Comparison of ENCODE assay signal across 1 cellular context in genomic region chr11:116986521-116987105, GRCh38.
A peak's percentile ranks its signal among the peaks of the same experiment; 100 is the strongest.
TF ChIP-seq lines count a peak whose summit lies in the region.

No MANE protein-coding gene starts in this region.

TF ChIP-seq in HepG2, 621 proteins besides CTCF, POLR2A, EP300 and RAD21 (continued from another document and continues in another):
- TF ChIP-seq DRAP1 (CRISPR knock-in tag; IDR thresholded peaks at IDR 0.05) (no peak), CEBPG (CRISPR knock-in tag; IDR thresholded peaks at IDR 0.05) (peak; percentile 79), MEIS1 (CRISPR knock-in tag; IDR thresholded peaks at IDR 0.05; ENCODE audit: borderline replicate concordance) (no peak), HOXA7 (CRISPR knock-in tag; IDR thresholded peaks at IDR 0.05) (no peak), ZNF792 (CRISPR knock-in tag; IDR thresholded peaks at IDR 0.05) (no peak), IKZF5 (CRISPR knock-in tag; IDR thresholded peaks at IDR 0.05) (no peak), ZSCAN22 (CRISPR knock-in tag; IDR thresholded peaks at IDR 0.05) (no peak), TOE1 (CRISPR knock-in tag; IDR thresholded peaks at IDR 0.05) (no peak), KDM2A (CRISPR knock-in tag; IDR thresholded peaks at IDR 0.05; ENCODE audit: borderline replicate concordance, low read depth) (no peak), KMT2A (CRISPR knock-in tag; IDR thresholded peaks at IDR 0.05) (no peak), ISX (CRISPR knock-in tag; conservative IDR thresholded peaks at IDR 0.05) (no peak), NR2C2 (CRISPR knock-in tag; IDR thresholded peaks at IDR 0.05; ENCODE audit: borderline replicate concordance) (no peak), ZNF691 (CRISPR knock-in tag; IDR thresholded peaks at IDR 0.05; ENCODE audit: borderline replicate concordance, low read depth) (no peak), ARHGAP35 (CRISPR knock-in tag; IDR thresholded peaks at IDR 0.05; ENCODE audit: borderline replicate concordance) (no peak), PAX8 (CRISPR knock-in tag; IDR thresholded peaks at IDR 0.05; ENCODE audit: borderline replicate concordance) (no peak), ZNF768 (CRISPR knock-in tag; IDR thresholded peaks at IDR 0.05) (no peak), ETV5 (CRISPR knock-in tag; IDR thresholded peaks at IDR 0.05; ENCODE audit: borderline replicate concordance) (no peak), RARA (CRISPR knock-in tag; IDR thresholded peaks at IDR 0.05) (0 out of 2 replicates have a peak, but pooled peaks have one; percentile 34), BRCA1 (CRISPR knock-in tag; IDR thresholded peaks at IDR 0.05) (no peak), CBX1 (IDR thresholded peaks at IDR 0.05; ENCODE audit: low read depth) (no peak), ARID5B (CRISPR knock-in tag; IDR thresholded peaks at IDR 0.05) (peak; percentile 35; the same call in 1 of the 2 replicates), TRIM24 (CRISPR knock-in tag; IDR thresholded peaks at IDR 0.05) (no peak), POLR2G (IDR thresholded peaks at IDR 0.05; ENCODE audit: low read depth, low read length) (no peak), BCL6 (CRISPR knock-in tag; IDR thresholded peaks at IDR 0.05) (peak; percentile 40; the same call in 1 of the 2 replicates), AGO2 (optimal IDR thresholded peaks at IDR 0.05; ENCODE audit: low read depth, low read length) (no peak), ZBTB42 (CRISPR knock-in tag; IDR thresholded peaks at IDR 0.05) (no peak), RAD51 (IDR thresholded peaks at IDR 0.05; ENCODE audit: borderline replicate concordance) (no peak), ZNF761 (CRISPR knock-in tag; conservative IDR thresholded peaks at IDR 0.05) (no peak), GATAD2A (CRISPR knock-in tag; IDR thresholded peaks at IDR 0.05) (peak; percentile 53; the same call in 1 of the 2 replicates), ZFP36L1 (CRISPR knock-in tag; IDR thresholded peaks at IDR 0.05) (no peak), CEBPB (IDR thresholded peaks at IDR 0.05; ENCODE audit: borderline replicate concordance, low read depth, low read length) (peak; percentile 90), RXRA (CRISPR knock-in tag; IDR thresholded peaks at IDR 0.05) (no peak), DNMT3B (CRISPR knock-in tag; conservative IDR thresholded peaks at IDR 0.05) (no peak), ISL2 (CRISPR knock-in tag; IDR thresholded peaks at IDR 0.05) (0 out of 2 replicates have a peak, but pooled peaks have one; percentile 14), ATM (IDR thresholded peaks at IDR 0.05; ENCODE audit: borderline replicate concordance) (no peak), ZHX2 (IDR thresholded peaks at IDR 0.05; ENCODE audit: low read depth) (no peak), ZHX2 (CRISPR knock-in tag; IDR thresholded peaks at IDR 0.05; ENCODE audit: borderline replicate concordance) (no peak), SOX5 (CRISPR knock-in tag; IDR thresholded peaks at IDR 0.05; ENCODE audit: borderline replicate concordance) (no peak), LBX2 (CRISPR knock-in tag; IDR thresholded peaks at IDR 0.05; ENCODE audit: borderline replicate concordance) (no peak), NR2F6 (IDR thresholded peaks at IDR 0.05) (0 out of 2 replicates have a peak, but pooled peaks have one; percentile 23), NR2F6 (CRISPR knock-in tag; IDR thresholded peaks at IDR 0.05) (no peak), CREB1 (IDR thresholded peaks at IDR 0.05) (no peak), CREB1 (CRISPR knock-in tag; IDR thresholded peaks at IDR 0.05) (0 out of 2 replicates have a peak, but pooled peaks have one; percentile 15), SRF (IDR thresholded peaks at IDR 0.05; ENCODE audit: low read depth, low read length) (no peak), DZIP1 (CRISPR knock-in tag; IDR thresholded peaks at IDR 0.05) (no peak), HNF1A (IDR thresholded peaks at IDR 0.05; ENCODE audit: low read depth) (no peak), HNF1A (CRISPR knock-in tag; IDR thresholded peaks at IDR 0.05; ENCODE audit: borderline replicate concordance) (no peak), YEATS2 (CRISPR knock-in tag; IDR thresholded peaks at IDR 0.05; ENCODE audit: borderline replicate concordance) (no peak)
